Comparison of ENCODE assay signal across 19 cellular contexts in genomic region chr2:185035906-185036305, GRCh38.
"Had no signal": no experiment of that assay in that cellular context is flagged by ENCODE, and none has a peak within 500 bp of the region (broad histone marks: within the 10 kb centered on the region; RNA-seq: fewer than 3 reads in every experiment).

No MANE protein-coding gene starts in this region.

- H3K36me3 ChIP-seq: esophagus muscularis mucosa, gastroesophageal sphincter, heart left ventricle, left lung, lower lobe of right lung had no signal

- H3K4me3 ChIP-seq: coronary artery, dorsolateral prefrontal cortex, esophagus muscularis mucosa, gastroesophageal sphincter, heart left ventricle, hepatocyte, left lung, lower lobe of right lung, mucosa of descending colon had no signal

- H3K27me3 ChIP-seq: dorsolateral prefrontal cortex, esophagus muscularis mucosa, foreskin keratinocyte, gastroesophageal sphincter, heart left ventricle, hepatocyte, left lung had no signal

- H3K9me3 ChIP-seq: gastroesophageal sphincter had no signal

- ATAC-seq: foreskin keratinocyte; gastroesophageal sphincter; heart left ventricle; left cardiac atrium; left lung; left ventricle myocardium superior; lower lobe of right lung; mucosa of descending colon; naive thymus-derived CD8-positive, alpha-beta T cell had no signal

- H3K27ac ChIP-seq: coronary artery, dorsolateral prefrontal cortex, esophagus muscularis mucosa, foreskin keratinocyte, gastroesophageal sphincter, heart left ventricle, hepatocyte, left lung, lower lobe of right lung had no signal

- DNase-seq: dermis blood vessel endothelial cell; effector CD4-positive, alpha-beta T cell; effector memory CD4-positive, alpha-beta T cell; foreskin keratinocyte; heart left ventricle; hypothalamus; left cardiac atrium; left lung; left ventricle myocardium superior; lower lobe of right lung; mesenchymal stem cell; mucosa of descending colon; naive B cell; naive thymus-derived CD8-positive, alpha-beta T cell had no signal

- H3K4me1 ChIP-seq: esophagus muscularis mucosa, foreskin keratinocyte, gastroesophageal sphincter, heart left ventricle, left lung, lower lobe of right lung had no signal
